In the genomic region with DNA sequence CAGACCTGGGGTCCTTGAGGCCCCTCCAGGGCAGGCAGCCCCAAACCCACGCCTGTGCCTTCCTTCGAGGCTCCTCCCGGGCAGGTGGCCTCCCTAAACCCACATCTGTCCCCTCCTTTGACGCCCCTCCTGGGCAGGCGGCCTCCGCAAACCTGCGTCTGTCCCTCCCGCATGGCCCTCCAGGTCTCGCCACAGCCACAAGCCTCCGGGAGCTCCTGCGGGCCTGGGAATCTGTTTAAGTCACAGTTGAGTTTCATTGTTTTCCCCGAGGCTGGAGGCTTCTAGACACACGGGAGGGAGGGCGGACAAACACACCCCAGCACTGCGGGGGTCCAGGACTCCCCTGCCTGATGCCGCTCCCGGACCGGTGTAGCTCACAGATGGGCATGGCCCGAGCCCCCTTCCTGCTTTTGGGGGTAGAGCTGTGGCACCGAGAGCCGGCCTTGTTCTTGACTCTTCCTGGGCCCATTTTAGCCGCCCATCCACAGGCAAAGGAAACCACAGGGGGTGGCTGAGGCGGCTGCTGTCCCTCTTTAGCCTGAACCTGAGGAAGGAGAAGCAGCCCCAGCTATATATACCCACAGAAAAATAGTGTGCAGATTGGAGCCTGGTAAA, we compare ENCODE assay signal across 2 cellular contexts.
TF ChIP-seq lines count a peak whose summit lies in the region.

No MANE protein-coding gene starts in this region.

TF ChIP-seq in H1, 55 proteins besides CTCF, POLR2A, EP300 and RAD21 (continues in another document):
- TF ChIP-seq SIX5 (IDR thresholded peaks at IDR 0.05; ENCODE audit: low read depth, low read length) (no peak), GABPA (IDR thresholded peaks at IDR 0.05; ENCODE audit: borderline replicate concordance, insufficient read depth, low read length) (peak; percentile 66; the same call in 1 of the 2 replicates), KDM5A (IDR thresholded peaks at IDR 0.05; ENCODE audit: low read length) (no peak), TEAD4 (IDR thresholded peaks at IDR 0.05; ENCODE audit: low read depth, low read length) (no peak), GTF2F1 (IDR thresholded peaks at IDR 0.05; ENCODE audit: borderline replicate concordance, low read depth, low read length) (no peak), FOSL1 (IDR thresholded peaks at IDR 0.05; ENCODE audit: insufficient read depth, low read depth, low read length) (no peak), ASH2L (IDR thresholded peaks at IDR 0.05; ENCODE audit: low read length) (no peak), EGR1 (IDR thresholded peaks at IDR 0.05; ENCODE audit: borderline replicate concordance, low read depth, low read length) (no peak), ZNF274 (IDR thresholded peaks at IDR 0.05; ENCODE audit: borderline replicate concordance, extremely low read depth, low read length) (no peak), POLR2AphosphoS5 (IDR thresholded peaks at IDR 0.05; ENCODE audit: low read depth, low read length) (no peak), USF2 (IDR thresholded peaks at IDR 0.05; ENCODE audit: low read length) (no peak), PHF8 (conservative IDR thresholded peaks at IDR 0.05; ENCODE audit: low read depth, low read length) (no peak), CHD1 (IDR thresholded peaks at IDR 0.05; ENCODE audit: low read depth, low read length) (no peak)
- TF ChIP-seq, protein P1, sequence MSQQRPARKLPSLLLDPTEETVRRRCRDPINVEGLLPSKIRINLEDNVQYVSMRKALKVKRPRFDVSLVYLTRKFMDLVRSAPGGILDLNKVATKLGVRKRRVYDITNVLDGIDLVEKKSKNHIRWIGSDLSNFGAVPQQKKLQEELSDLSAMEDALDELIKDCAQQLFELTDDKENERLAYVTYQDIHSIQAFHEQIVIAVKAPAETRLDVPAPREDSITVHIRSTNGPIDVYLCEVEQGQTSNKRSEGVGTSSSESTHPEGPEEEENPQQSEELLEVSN (IDR thresholded peaks at IDR 0.05) = peak; percentile 60

TF ChIP-seq in SK-N-SH treated with all-trans-retinoic acid at 6 μM for 48 hours, 23 proteins besides CTCF, POLR2A, EP300 and RAD21:
- TF ChIP-seq, protein P2, sequence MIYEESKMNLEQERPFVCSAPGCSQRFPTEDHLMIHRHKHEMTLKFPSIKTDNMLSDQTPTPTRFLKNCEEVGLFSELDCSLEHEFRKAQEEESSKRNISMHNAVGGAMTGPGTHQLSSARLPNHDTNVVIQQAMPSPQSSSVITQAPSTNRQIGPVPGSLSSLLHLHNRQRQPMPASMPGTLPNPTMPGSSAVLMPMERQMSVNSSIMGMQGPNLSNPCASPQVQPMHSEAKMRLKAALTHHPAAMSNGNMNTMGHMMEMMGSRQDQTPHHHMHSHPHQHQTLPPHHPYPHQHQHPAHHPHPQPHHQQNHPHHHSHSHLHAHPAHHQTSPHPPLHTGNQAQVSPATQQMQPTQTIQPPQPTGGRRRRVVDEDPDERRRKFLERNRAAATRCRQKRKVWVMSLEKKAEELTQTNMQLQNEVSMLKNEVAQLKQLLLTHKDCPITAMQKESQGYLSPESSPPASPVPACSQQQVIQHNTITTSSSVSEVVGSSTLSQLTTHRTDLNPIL (CRISPR knock-in tag; IDR thresholded peaks at IDR 0.05; ENCODE audit: low read depth) = no peak
- TF ChIP-seq ZNF565 (CRISPR knock-in tag; conservative IDR thresholded peaks at IDR 0.05; ENCODE audit: low read depth) = no peak
- no peak for TF ChIP-seq ARNTL (CRISPR knock-in tag; IDR thresholded peaks at IDR 0.05; ENCODE audit: borderline replicate concordance, low read depth)
- no peak for TF ChIP-seq OSR1 (CRISPR knock-in tag; IDR thresholded peaks at IDR 0.05)
- no peak for TF ChIP-seq RARB (CRISPR knock-in tag; IDR thresholded peaks at IDR 0.05)
- no peak for TF ChIP-seq ZFP30 (CRISPR knock-in tag; IDR thresholded peaks at IDR 0.05)
- TF ChIP-seq, protein P3, sequence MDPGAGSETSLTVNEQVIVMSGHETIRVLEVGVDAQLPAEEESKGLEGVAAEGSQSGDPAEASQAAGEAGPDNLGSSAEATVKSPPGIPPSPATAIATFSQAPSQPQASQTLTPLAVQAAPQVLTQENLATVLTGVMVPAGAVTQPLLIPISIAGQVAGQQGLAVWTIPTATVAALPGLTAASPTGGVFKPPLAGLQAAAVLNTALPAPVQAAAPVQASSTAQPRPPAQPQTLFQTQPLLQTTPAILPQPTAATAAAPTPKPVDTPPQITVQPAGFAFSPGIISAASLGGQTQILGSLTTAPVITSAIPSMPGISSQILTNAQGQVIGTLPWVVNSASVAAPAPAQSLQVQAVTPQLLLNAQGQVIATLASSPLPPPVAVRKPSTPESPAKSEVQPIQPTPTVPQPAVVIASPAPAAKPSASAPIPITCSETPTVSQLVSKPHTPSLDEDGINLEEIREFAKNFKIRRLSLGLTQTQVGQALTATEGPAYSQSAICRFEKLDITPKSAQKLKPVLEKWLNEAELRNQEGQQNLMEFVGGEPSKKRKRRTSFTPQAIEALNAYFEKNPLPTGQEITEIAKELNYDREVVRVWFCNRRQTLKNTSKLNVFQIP (CRISPR knock-in tag; IDR thresholded peaks at IDR 0.05; ENCODE audit: borderline replicate concordance, low read depth) = no peak
- no peak for TF ChIP-seq TCF4 (CRISPR knock-in tag; IDR thresholded peaks at IDR 0.05; ENCODE audit: borderline replicate concordance)
- TF ChIP-seq ZNF8 (CRISPR knock-in tag; IDR thresholded peaks at IDR 0.05) = no peak
- no peak for TF ChIP-seq ZFP3 (CRISPR knock-in tag; IDR thresholded peaks at IDR 0.05)
- TF ChIP-seq ESRRG (CRISPR knock-in tag; IDR thresholded peaks at IDR 0.05) = no peak
- TF ChIP-seq ISL1 (CRISPR knock-in tag; IDR thresholded peaks at IDR 0.05) = no peak
- no peak for TF ChIP-seq TSHZ2 (CRISPR knock-in tag; IDR thresholded peaks at IDR 0.05)
- TF ChIP-seq, protein P4, sequence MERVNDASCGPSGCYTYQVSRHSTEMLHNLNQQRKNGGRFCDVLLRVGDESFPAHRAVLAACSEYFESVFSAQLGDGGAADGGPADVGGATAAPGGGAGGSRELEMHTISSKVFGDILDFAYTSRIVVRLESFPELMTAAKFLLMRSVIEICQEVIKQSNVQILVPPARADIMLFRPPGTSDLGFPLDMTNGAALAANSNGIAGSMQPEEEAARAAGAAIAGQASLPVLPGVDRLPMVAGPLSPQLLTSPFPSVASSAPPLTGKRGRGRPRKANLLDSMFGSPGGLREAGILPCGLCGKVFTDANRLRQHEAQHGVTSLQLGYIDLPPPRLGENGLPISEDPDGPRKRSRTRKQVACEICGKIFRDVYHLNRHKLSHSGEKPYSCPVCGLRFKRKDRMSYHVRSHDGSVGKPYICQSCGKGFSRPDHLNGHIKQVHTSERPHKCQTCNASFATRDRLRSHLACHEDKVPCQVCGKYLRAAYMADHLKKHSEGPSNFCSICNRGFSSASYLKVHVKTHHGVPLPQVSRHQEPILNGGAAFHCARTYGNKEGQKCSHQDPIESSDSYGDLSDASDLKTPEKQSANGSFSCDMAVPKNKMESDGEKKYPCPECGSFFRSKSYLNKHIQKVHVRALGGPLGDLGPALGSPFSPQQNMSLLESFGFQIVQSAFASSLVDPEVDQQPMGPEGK (CRISPR knock-in tag; IDR thresholded peaks at IDR 0.05; ENCODE audit: borderline replicate concordance) = no peak
- no peak for TF ChIP-seq CSRNP3 (CRISPR knock-in tag; IDR thresholded peaks at IDR 0.05)
- TF ChIP-seq SNAI2 (CRISPR knock-in tag; IDR thresholded peaks at IDR 0.05) = no peak
- TF ChIP-seq ZNF70 (CRISPR knock-in tag; IDR thresholded peaks at IDR 0.05) = no peak
- no peak for TF ChIP-seq GLIS3 (CRISPR knock-in tag; IDR thresholded peaks at IDR 0.05)
- TF ChIP-seq CSDC2 (CRISPR knock-in tag; IDR thresholded peaks at IDR 0.05) = no peak
